Comparison of ENCODE assay signal across 8 cellular contexts in genomic region chr1:16217061-16217785, GRCh38. TPM values are rescaled to one million over a fixed set of nuclear protein-coding genes. Genes with fewer than 3 reads are reported as not detected.
DNase-seq lines count a peak whose midpoint lies in the region; ATAC-seq, FAIRE-seq and TF ChIP-seq lines count a peak whose summit lies in the region.

No MANE protein-coding gene starts in this region.

- H3K36me3 ChIP-seq in IMR-90 (ENCODE audit: control insufficient read depth, insufficient read depth, low read length) (no peaks in the 10 kb centered on the region), Peyer's patch (no peaks in the 10 kb centered on the region)

- H3K4me2 ChIP-seq in IMR-90 (ENCODE audit: low read depth, low read length): peak overlapping the region; percentile 86

- H2BK20ac ChIP-seq in IMR-90 (ENCODE audit: low read depth, low read length): no peak overlapping the region

- H2BK15ac ChIP-seq in IMR-90 (ENCODE audit: low read depth, low read length): no peak overlapping the region

- peaks cover 25 to 36% (median 35%) of the 10 kb centered on the region in 3 donors for H3K4me1 Mint-ChIP-seq in naive B cell

- H3K4me3 Mint-ChIP-seq in naive B cell: peak overlapping the region; percentile 81 to 94 (median 90)

- no peak for FAIRE-seq in D721Med (lab: Jason Lieb, UNC)

- in situ Hi-C loops in IMR-90 (cut with MboI; ENCODE audit: low sequenced_read_pairs): no loop called here

- peak overlapping the region; percentile 84; the same call in 1 of the 2 replicates for H3K14ac ChIP-seq in IMR-90 (replicated peaks; ENCODE audit: low read depth, low read length)

- TF ChIP-seq CTCF in D721Med (IDR thresholded peaks at IDR 0.05; ENCODE audit: insufficient read depth, missing control alignments): no peak
- TF ChIP-seq CTCF in IMR-90 (conservative IDR thresholded peaks at IDR 0.05; ENCODE audit: low read depth, low read length): no peak
- TF ChIP-seq CTCF in Peyer's patch (IDR thresholded peaks at IDR 0.05): no peak

- peak overlapping the region; percentile 50; the same call in 1 of the 2 replicates for H2BK120ac ChIP-seq in IMR-90 (ENCODE audit: low read depth, low read length)

- peak overlapping the region; percentile 65 for H3K4me3 ChIP-seq in IMR-90 (ENCODE audit: insufficient read depth, low read depth, low read length)
- H3K4me3 ChIP-seq in Peyer's patch: peak overlapping the region; percentile 38 to 56 (median 51)

- 0 out of 2 replicates have a peak, but pooled peaks cover 5% of the 10 kb centered on the region for H3K9me1 ChIP-seq in IMR-90 (ENCODE audit: insufficient read depth, low read length)

- peak overlapping the region; percentile 41; the same call in 1 of the 2 replicates for H3K9ac ChIP-seq in IMR-90 (ENCODE audit: low read depth, low read length)

- H3K23ac ChIP-seq in IMR-90 (ENCODE audit: low read depth, low read length): peak overlapping the region; percentile 92; the same call in 1 of the 2 replicates

- no peaks in the 10 kb centered on the region for H3K36me3 Mint-ChIP-seq in naive B cell

- POLR2A ChIA-PET in IMR-90 (lab: Charles Lee; ENCODE audit: unreplicated experiment): interaction anchor here (0.5 to 0.9 kb wide), 4 partner anchors 10 to 85 kb away, joined by 3 to 21 read pairs (median 4); partner anchors contain the start of gene CPLANE2

- no peaks in the 10 kb centered on the region for H3K9me3 ChIP-seq in IMR-90 (ENCODE audit: control insufficient read depth, insufficient read depth, low read length)
- no peaks in the 10 kb centered on the region for H3K9me3 ChIP-seq in Peyer's patch

- CTCF ChIA-PET in IMR-90 (lab: Yijun Ruan, JAX): interaction anchor here (0.7 kb wide), 1 partner anchor 522 kb away, joined by 3 read pairs; no protein-coding TSS in a partner anchor

- no peaks in the 10 kb centered on the region for H4K20me1 ChIP-seq in IMR-90 (ENCODE audit: insufficient read depth, low read length)

- no peak overlapping the region for H3K56ac ChIP-seq in IMR-90 (ENCODE audit: extremely low read depth, insufficient read depth, low read length)

- H3K9me3 Mint-ChIP-seq in naive B cell: no peaks in the 10 kb centered on the region

- H2BK5ac ChIP-seq in IMR-90 (ENCODE audit: low read depth, low read length, poor library complexity, severe bottlenecking): no peak overlapping the region

- ATAC-seq in GM21526 (IDR thresholded peaks at IDR 0.05; ENCODE audit: low FRiP score, unreplicated experiment) (peak; percentile 65), IMR-90 (ENCODE audit: low read depth) (peak; percentile 100), naive B cell (ENCODE audit: low read depth in 2 of 2) (peak; percentile 92 to 94)

- peak overlapping the region; percentile 98 for H2AFZ ChIP-seq in IMR-90 (replicated peaks; ENCODE audit: low read length, poor library complexity)

- H3K4ac ChIP-seq in IMR-90 (ENCODE audit: low read depth, low read length): peak overlapping the region; percentile 76

- H3K18ac ChIP-seq in IMR-90 (ENCODE audit: low read depth, low read length): no peak overlapping the region

- H3K27ac Mint-ChIP-seq in naive B cell: peak overlapping the region in 5 of 6 donors; percentile 16 to 88 (median 78)

- H3K79me1 ChIP-seq in IMR-90 (ENCODE audit: low read depth in 1 of 2, low read length in 2 of 2): no peaks in the 10 kb centered on the region

- H2AK9ac ChIP-seq in IMR-90 (replicated peaks; ENCODE audit: low read depth, low read length, poor library complexity): peak overlapping the region; percentile 88

- peak overlapping the region; percentile 65 to 89; a peak in 2 of 4 replicates for H4K8ac ChIP-seq in IMR-90 (ENCODE audit: low read depth in 2 of 2, low read length in 2 of 2)

- no peak overlapping the region for H3K27ac ChIP-seq in IMR-90 (ENCODE audit: insufficient read depth, low read length)
- peak overlapping the region; percentile 57 to 88 (median 70) for H3K27ac ChIP-seq in Peyer's patch

- 4% methylated on average over 20 of the region's 46 CpGs; no CpG with 5 or more reads in 1 of the 2 experiments for WGBS in IMR-90 (ENCODE audit: extremely low coverage in 2 of 2, insufficient read length in 1 of 2), 2 experiments

- H4K91ac ChIP-seq in IMR-90 (ENCODE audit: insufficient read depth, low read depth, low read length): peak overlapping the region; percentile 51; the same call in 1 of the 2 replicates

- TF ChIP-seq RAD21 in IMR-90 (IDR thresholded peaks at IDR 0.05; ENCODE audit: low read length): no peak

- H2AK5ac ChIP-seq in IMR-90 (ENCODE audit: low read depth, low read length): no peak overlapping the region; the same call in 1 of the 2 replicates

- dilution Hi-C loops in IMR-90 (cut with HindIII; ENCODE audit: low sequenced_read_pairs, unreplicated experiment): no loop called here

- H3K4me1 ChIP-seq in IMR-90 (ENCODE audit: control insufficient read depth, insufficient read depth, low read length) (no peaks in the 10 kb centered on the region), Peyer's patch (peaks cover 0 to 18% (median 8%) of the 10 kb centered on the region in 4 donors)

- peak; percentile 57 for DNase-seq in D721Med (ENCODE audit: insufficient read length, low spot score)
- peak; percentile 93 for DNase-seq in IMR-90
- peak; percentile 99 to 100 (median 99) for DNase-seq in Peyer's patch
- DNase-seq in activated T-helper 1 cell treated with Interleukin-2 at 50 U/mL for 16 hours (ENCODE audit: low read depth): peak; percentile 88
- DNase-seq in fibroblast of gingiva (ENCODE audit: low read depth): peak; percentile 97
- peak; percentile 89 for DNase-seq in naive B cell
- DNase-seq in stimulated activated CD8-positive, alpha-beta memory T cell treated with anti-CD3 and anti-CD28 coated beads, Interleukin-7, amount 100 ng/mL, for 4 hours (ENCODE audit: low read depth in 2 of 2): peak; percentile 88 to 89

- peaks cover 2% of the 10 kb centered on the region; the same call in 1 of the 2 replicates for H3K27me3 ChIP-seq in IMR-90 (ENCODE audit: control insufficient read depth, insufficient read depth, low read length)
- no peaks in the 10 kb centered on the region for H3K27me3 ChIP-seq in Peyer's patch

- intact Hi-C loops in IMR-90 (cut with micrococcal nuclease): loop anchor here (2.0 kb wide), 1 partner anchor 20 kb away; the partner anchor contains the start of gene CPLANE2

- no TSS peak for BruUV-seq in IMR-90 (replicated peaks; lab: Mats Ljungman, UMichigan)

- no peak for TF ChIP-seq POLR2A in IMR-90 (IDR thresholded peaks at IDR 0.05; ENCODE audit: low read depth, low read length)
- peak; percentile 51 to 56 for TF ChIP-seq POLR2A in Peyer's patch (IDR thresholded peaks at IDR 0.05)

- H3K27me3 Mint-ChIP-seq in naive B cell: peaks cover 0 to 16% (median 5%) of the 10 kb centered on the region in 3 donors

- peak overlapping the region; percentile 62 for H4K5ac ChIP-seq in IMR-90 (ENCODE audit: low read depth, low read length)

TF ChIP-seq in IMR-90, 13 proteins besides CTCF, POLR2A, EP300 and RAD21:
- TF ChIP-seq MAZ (IDR thresholded peaks at IDR 0.05; ENCODE audit: borderline replicate concordance, low read depth, low read length) (peak; percentile 95; the same call in 1 of the 2 replicates), MXI1 (IDR thresholded peaks at IDR 0.05; ENCODE audit: borderline replicate concordance, low read depth, low read length) (peak; percentile 54; the same call in 1 of the 2 replicates), FOS (IDR thresholded peaks at IDR 0.05; ENCODE audit: low read depth, low read length) (no peak)
TF ChIP-seq in IMR-90: peak in this region for 2.

RNA-seq across cellular contexts. Expression of gene ARHGEF19, which starts 4.8 kb away (rescaled TPM):
- total RNA-seq in IMR-90 (2012; rRNA removed): 3.3 and 4.5 TPM in 2 replicates
- polyA plus RNA-seq in IMR-90 (2012; rRNA removed): 16.8 and 17.2 TPM in 2 replicates
- 13.6 and 18.3 TPM in 2 replicates for polyA plus RNA-seq in IMR-90 (2012; cell fraction: cytosol; rRNA removed)
- 34.8 and 65.2 TPM in 2 replicates for polyA plus RNA-seq in IMR-90 (2012; cell fraction: nucleus; rRNA removed; ENCODE audit: low replicate concordance)
- 10 to 100 TPM in 1 of 4 donors, 1 to 10 TPM in 3; 6.0 to 16.5 (median 7.3) TPM for total RNA-seq in Peyer's patch
- polyA plus RNA-seq in naive B cell (ENCODE audit: low read depth in 6 of 6): 10 to 100 TPM in 2 of 6 donors, 1 to 10 TPM in 4; 7.0 to 10.8 (median 8.1) TPM

RNA-seq across cellular contexts. Expression of gene CPLANE2, which starts 19.8 kb away (rescaled TPM):
- total RNA-seq in IMR-90 (2012; rRNA removed) (3.2 and 3.3 TPM in 2 replicates), Peyer's patch (1 to 10 TPM in 3 of 4 donors, not detected in 1; 1.2 to 6.6 (median 3.4) TPM)
- polyA plus RNA-seq in IMR-90 (2012; rRNA removed) (5.8 and 7.5 TPM in 2 replicates), naive B cell (ENCODE audit: low read depth in 6 of 6) (1 to 10 TPM; 2.3 to 6.3 (median 3.7) TPM)
- polyA plus RNA-seq in IMR-90 (2012; cell fraction: cytosol; rRNA removed): 3.2 and 10.3 TPM in 2 replicates
- polyA plus RNA-seq in IMR-90 (2012; cell fraction: nucleus; rRNA removed; ENCODE audit: low replicate concordance): 3.8 and 21.9 TPM in 2 replicates
